ENCODE assay signal across 8 cellular contexts in genomic region chr7:148883233-148884048, GRCh38. TPM values are rescaled to one million over a fixed set of nuclear protein-coding genes. Genes with fewer than 3 reads are reported as not detected.
DNase-seq lines count a peak whose midpoint lies in the region; ATAC-seq and TF ChIP-seq lines count a peak whose summit lies in the region.

No MANE protein-coding gene starts in this region.

- H3K4me1 ChIP-seq in esophagus (ENCODE audit: control insufficient read depth in 2 of 2, insufficient read depth in 2 of 2, low read length in 1 of 2) (peaks cover 0 to 3% of the 10 kb centered on the region in 2 donors), muscle layer of duodenum (ENCODE audit: control insufficient read depth in 1 of 2, insufficient read depth in 2 of 2, low read length in 2 of 2) (peaks cover 5% of the 10 kb centered on the region in 2 donors)

- WGBS in esophagus, 2 donors: 0 to 1% methylated on average over 56 to 90 of the region's 90 CpGs

- no peaks in the 10 kb centered on the region for H3K27me3 Mint-ChIP-seq in HFFc6 (ENCODE audit: insufficient read depth)

- H3K27ac Mint-ChIP-seq in HFFc6: peak overlapping the region; percentile 87

- no peaks in the 10 kb centered on the region; the same call in 1 of the 2 replicates for H3K36me3 Mint-ChIP-seq in HFFc6 (ENCODE audit: low read depth)

- no peaks in the 10 kb centered on the region for H3K9me3 Mint-ChIP-seq in HFFc6

- H3K36me3 ChIP-seq in esophagus (ENCODE audit: control insufficient read depth in 2 of 2, insufficient read depth in 2 of 2, low read length in 1 of 2) (no peaks in the 10 kb centered on the region), muscle layer of duodenum (ENCODE audit: control insufficient read depth in 1 of 2, insufficient read depth in 2 of 2, low read length in 2 of 2) (no peaks in the 10 kb centered on the region)

- peak overlapping the region; percentile 79 to 98 for H3K4me3 ChIP-seq in esophagus (ENCODE audit: low read depth in 1 of 2, low read length in 2 of 2)
- H3K4me3 ChIP-seq in muscle layer of duodenum (ENCODE audit: low read depth in 1 of 2, low read length in 2 of 2): peak overlapping the region; percentile 84 to 90

- DNase-seq in HFFc6: no peak
- peak; percentile 21 for DNase-seq in NCI-H1105 treated with DMSO at 0.1 percent for 48 hours (lab: John Stamatoyannopoulos, UW)
- peak; percentile 36 for DNase-seq in activated T-cell treated with anti-CD3 and anti-CD28 coated beads for 1 hour (ENCODE audit: low read depth)
- DNase-seq in stimulated activated CD8-positive, alpha-beta memory T cell treated with anti-CD3 and anti-CD28 coated beads, Interleukin-7, amount 100 ng/mL, for 4 hours (ENCODE audit: low read depth in 2 of 2): peak; percentile 8 to 47
- DNase-seq in NOMO-1 treated with dmso at 0.1 percent for 144 hours (lab: John Stamatoyannopoulos, UW; ENCODE audit: unreplicated experiment): no peak

- H3K27me3 ChIP-seq in esophagus (ENCODE audit: control insufficient read depth in 1 of 2, insufficient read depth in 2 of 2, low read length in 2 of 2) (no peaks in the 10 kb centered on the region), muscle layer of duodenum (ENCODE audit: low read depth, low read length) (no peaks in the 10 kb centered on the region)

- no peak for TF ChIP-seq CTCF in HFFc6 (IDR thresholded peaks at IDR 0.05)

- ATAC-seq in GM18499 (IDR thresholded peaks at IDR 0.05; ENCODE audit: insufficient read depth, unreplicated experiment): peak; percentile 7

- H3K27ac ChIP-seq in esophagus (ENCODE audit: low read depth in 2 of 2, low read length in 1 of 2) (peak overlapping the region; percentile 85 to 98), muscle layer of duodenum (ENCODE audit: low read length) (peak overlapping the region; percentile 65)

- no peaks in the 10 kb centered on the region for H3K9me3 ChIP-seq in esophagus (ENCODE audit: control insufficient read depth in 2 of 2, insufficient read depth in 1 of 2, low read depth in 1 of 2, low read length in 1 of 2)
- H3K9me3 ChIP-seq in muscle layer of duodenum (ENCODE audit: control insufficient read depth in 1 of 2, low read length in 2 of 2): no peaks in the 10 kb centered on the region

- peak overlapping the region; percentile 98 for H3K4me3 Mint-ChIP-seq in HFFc6

- peaks cover 29% of the 10 kb centered on the region for H3K4me1 Mint-ChIP-seq in HFFc6 (ENCODE audit: low read depth)

RNA-seq across cellular contexts. Expression of gene EZH2, which starts 0.7 kb away (rescaled TPM):
- total RNA-seq in HFFc6 (2021; fragmentation: NEBNext Ultra II Directional; extraction: Animal tissue kit (Norgen Biotek cat#: 25700)): 10 to 100 TPM in 5 of 6 experiments, 1 to 10 TPM in 1; 8.9 to 21.5 (median 19.3) TPM
- polyA plus RNA-seq in esophagus: 10 to 100 TPM; 11.0 to 11.7 TPM

Comparison
In these comparisons a context has a peak if more than half of its experiments do, and no peak if none do; other contexts are left out.
1. DNase-seq: peak in NCI-H1105 treated with DMSO at 0.1 percent for 48 hours (single experiment), activated T-cell treated with anti-CD3 and anti-CD28 coated beads for 1 hour (single experiment) and stimulated activated CD8-positive, alpha-beta memory T cell treated with anti-CD3 and anti-CD28 coated beads, Interleukin-7, amount 100 ng/mL, for 4 hours (2 of 2); none in HFFc6 (single experiment) and NOMO-1 treated with dmso at 0.1 percent for 144 hours (single experiment).